12 cellular contexts compared by ENCODE assay signal in the genomic region with DNA sequence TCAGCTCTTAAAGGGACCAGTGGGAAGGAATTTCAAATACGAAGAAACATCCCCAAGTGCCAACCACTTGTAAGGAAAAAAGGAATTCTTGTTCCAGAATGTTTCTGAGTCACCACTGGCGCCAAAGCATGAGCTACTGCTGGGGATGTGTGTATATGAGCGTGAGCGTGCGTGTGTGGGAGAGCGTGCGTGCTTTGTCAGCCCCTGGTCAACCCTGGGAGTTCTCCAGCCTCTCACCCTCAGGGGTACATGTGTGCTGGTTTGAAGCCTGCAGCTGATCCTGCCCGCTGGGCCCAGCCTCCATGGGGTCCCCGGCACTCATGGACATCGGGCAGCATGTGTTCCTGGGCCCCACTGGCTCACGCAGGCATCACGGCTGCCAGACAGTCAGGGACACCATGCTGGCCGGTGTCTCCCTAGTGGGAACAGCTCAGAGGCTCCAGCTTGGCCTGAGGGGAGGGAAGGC. TPM values are rescaled to one million over a fixed set of nuclear protein-coding genes. Genes with fewer than 3 reads are reported as not detected.
DNase-seq lines count a peak whose midpoint lies in the region; ATAC-seq and TF ChIP-seq lines count a peak whose summit lies in the region.
"Had no signal": no experiment of that assay in that cellular context is flagged by ENCODE, and none has a peak within 500 bp of the region (broad histone marks: within the 10 kb centered on the region; RNA-seq: fewer than 3 reads in every experiment).

No MANE protein-coding gene starts in this region.

- H3K9me3 Mint-ChIP-seq in nephron progenitor cell, result no peaks in the 10 kb centered on the region
- peaks cover 2% of the 10 kb centered on the region for H3K9me3 Mint-ChIP-seq in activated naive CD4-positive, alpha-beta T cell treated with anti-CD3 and anti-CD28 coated beads, Interleukin-2, amount 10 ng/mL, durations not matched to agents 7 days and 5 days
- H3K9me3 Mint-ChIP-seq: stimulated activated naive CD8-positive, alpha-beta T cell treated with anti-CD3 and anti-CD28 coated beads, Interleukin-15, Interleukin-2, amounts not matched to agents 100 ng/mL and 50 ng/mL, for 24 hours had no signal

- peaks cover 2% of the 10 kb centered on the region for H3K27me3 Mint-ChIP-seq in nephron progenitor cell (ENCODE audit: low read depth, poor library complexity)
- H3K27me3 Mint-ChIP-seq in activated naive CD4-positive, alpha-beta T cell treated with anti-CD3 and anti-CD28 coated beads, Interleukin-2, amount 10 ng/mL, durations not matched to agents 7 days and 5 days, result no peaks in the 10 kb centered on the region
- H3K27me3 Mint-ChIP-seq: progenitor cell of endocrine pancreas; stimulated activated naive CD8-positive, alpha-beta T cell treated with anti-CD3 and anti-CD28 coated beads, Interleukin-15, Interleukin-2, amounts not matched to agents 100 ng/mL and 50 ng/mL, for 24 hours had no signal

- intact Hi-C loops in Panc1 (cut with micrococcal nuclease; ENCODE audit: unreplicated experiment), result no loop called here

- DNase-seq in AG08395 (ENCODE audit: low spot score) (peak; percentile 95), Panc1 (ENCODE audit: low read depth, low spot score) (no peak), epithelial cell of esophagus (ENCODE audit: low read depth) (peak; percentile 64), nephron progenitor cell (no peak), DMS79 treated with DMSO at 0.1 percent for 48 hours (lab: John Stamatoyannopoulos, UW) (no peak), NCI-H2107 (lab: John Stamatoyannopoulos, UW) (no peak), T-helper 1 cell (no peak)
- DNase-seq in activated naive CD4-positive, alpha-beta T cell treated with anti-CD3 and anti-CD28 coated beads, Interleukin-2, amount 10 ng/mL, durations not matched to agents 7 days and 5 days, result no peak
- DNase-seq: CD8-positive, alpha-beta T cell; NCI-H146 had no signal

- no peaks in the 10 kb centered on the region for H3K9me3 ChIP-seq in Panc1 (ENCODE audit: control insufficient read depth, insufficient read depth, low read depth, low read length)

- H3K27ac ChIP-seq in Panc1 (ENCODE audit: low read length), result no peak overlapping the region

- peaks cover 12% of the 10 kb centered on the region for H3K4me1 ChIP-seq in Panc1 (ENCODE audit: control insufficient read depth, insufficient read depth, low read length)

- no peaks in the 10 kb centered on the region for H3K36me3 ChIP-seq in Panc1 (ENCODE audit: control insufficient read depth, insufficient read depth, low read length)

- in situ Hi-C loops in Panc1 (cut with HindIII; ENCODE audit: low pct_unique_long_range_greater_than_20kb, low sequenced_read_pairs), result no loop called here

- H3K27me3 ChIP-seq in Panc1 (ENCODE audit: control insufficient read depth, insufficient read depth, low read length), result no peaks in the 10 kb centered on the region

- H3K36me3 Mint-ChIP-seq in nephron progenitor cell (ENCODE audit: low read depth), result peaks cover 18% of the 10 kb centered on the region
- no peaks in the 10 kb centered on the region for H3K36me3 Mint-ChIP-seq in activated naive CD4-positive, alpha-beta T cell treated with anti-CD3 and anti-CD28 coated beads, Interleukin-2, amount 10 ng/mL, durations not matched to agents 7 days and 5 days

- H3K27ac Mint-ChIP-seq in nephron progenitor cell, result peak overlapping the region; percentile 9
- no peak overlapping the region for H3K27ac Mint-ChIP-seq in activated naive CD4-positive, alpha-beta T cell treated with anti-CD3 and anti-CD28 coated beads, Interleukin-2, amount 10 ng/mL, durations not matched to agents 7 days and 5 days
- H3K27ac Mint-ChIP-seq: CD8-positive, alpha-beta T cell; progenitor cell of endocrine pancreas; stimulated activated naive CD8-positive, alpha-beta T cell treated with anti-CD3 and anti-CD28 coated beads, Interleukin-15, Interleukin-2, amounts not matched to agents 100 ng/mL and 50 ng/mL, for 24 hours had no signal

- CTCF ChIA-PET in Panc1 (lab: Charles Lee), result interaction anchor here (0.6 kb wide), 1 partner anchor 453 kb away, joined by 4 read pairs; no protein-coding TSS in a partner anchor
- CTCF ChIA-PET in activated naive CD4-positive, alpha-beta T cell treated with anti-CD3 and anti-CD28 coated beads, Interleukin-2, amount 10 ng/mL, durations not matched to agents 7 days and 5 days (lab: Charles Lee), result no interaction called here

- H3K4me1 Mint-ChIP-seq in nephron progenitor cell, result peaks cover 39% of the 10 kb centered on the region
- H3K4me1 Mint-ChIP-seq in activated naive CD4-positive, alpha-beta T cell treated with anti-CD3 and anti-CD28 coated beads, Interleukin-2, amount 10 ng/mL, durations not matched to agents 7 days and 5 days, result no peaks in the 10 kb centered on the region

- no peak overlapping the region for H3K4me3 ChIP-seq in Panc1 (ENCODE audit: low read depth in 2 of 2, low read length in 2 of 2)
- H3K4me3 ChIP-seq in epithelial cell of esophagus (ENCODE audit: low read length), result no peak overlapping the region

- 0 out of 2 replicates have a peak, but pooled peaks have one; percentile 13 for ATAC-seq in Panc1
- ATAC-seq: CD8-positive, alpha-beta T cell had no signal

- TF ChIP-seq CTCF in Panc1 (IDR thresholded peaks at IDR 0.05) (no peak), epithelial cell of esophagus (IDR thresholded peaks at IDR 0.05; ENCODE audit: insufficient read depth, low read depth, low read length, missing control alignments) (no peak), nephron progenitor cell (IDR thresholded peaks at IDR 0.05) (no peak)

- POLR2A ChIA-PET in Panc1 (lab: Charles Lee), result no interaction called here

- no TSS peak for BruUV-seq in Panc1 (replicated peaks; lab: Mats Ljungman, UMichigan)

- no peak overlapping the region for H3K4me3 Mint-ChIP-seq in nephron progenitor cell
- no peak overlapping the region for H3K4me3 Mint-ChIP-seq in activated naive CD4-positive, alpha-beta T cell treated with anti-CD3 and anti-CD28 coated beads, Interleukin-2, amount 10 ng/mL, durations not matched to agents 7 days and 5 days
- H3K4me3 Mint-ChIP-seq: CD8-positive, alpha-beta T cell; stimulated activated naive CD8-positive, alpha-beta T cell treated with anti-CD3 and anti-CD28 coated beads, Interleukin-15, Interleukin-2, amounts not matched to agents 100 ng/mL and 50 ng/mL, for 24 hours had no signal

RNA-seq across cellular contexts. Expression of a gene that starts 17.1 kb away (rescaled TPM):
- 22.0 TPM for total RNA-seq in Panc1 (2021; ENCODE audit: unreplicated experiment)
- 22.0 TPM for polyA plus RNA-seq in Panc1 (2012; ENCODE audit: insufficient read length)

Comparison
In these comparisons a context has a peak if more than half of its experiments do, and no peak if none do; other contexts are left out.
1. DNase-seq: peak in AG08395 (single experiment) and epithelial cell of esophagus (single experiment); none in Panc1 (single experiment), nephron progenitor cell (single experiment), DMS79 treated with DMSO at 0.1 percent for 48 hours (single experiment), NCI-H2107 (single experiment), activated naive CD4-positive, alpha-beta T cell treated with anti-CD3 and anti-CD28 coated beads, Interleukin-2, amount 10 ng/mL, durations not matched to agents 7 days and 5 days (single experiment) and T-helper 1 cell (0 of 5).